ENCODE assay signal across 14 cellular contexts in the genomic region with DNA sequence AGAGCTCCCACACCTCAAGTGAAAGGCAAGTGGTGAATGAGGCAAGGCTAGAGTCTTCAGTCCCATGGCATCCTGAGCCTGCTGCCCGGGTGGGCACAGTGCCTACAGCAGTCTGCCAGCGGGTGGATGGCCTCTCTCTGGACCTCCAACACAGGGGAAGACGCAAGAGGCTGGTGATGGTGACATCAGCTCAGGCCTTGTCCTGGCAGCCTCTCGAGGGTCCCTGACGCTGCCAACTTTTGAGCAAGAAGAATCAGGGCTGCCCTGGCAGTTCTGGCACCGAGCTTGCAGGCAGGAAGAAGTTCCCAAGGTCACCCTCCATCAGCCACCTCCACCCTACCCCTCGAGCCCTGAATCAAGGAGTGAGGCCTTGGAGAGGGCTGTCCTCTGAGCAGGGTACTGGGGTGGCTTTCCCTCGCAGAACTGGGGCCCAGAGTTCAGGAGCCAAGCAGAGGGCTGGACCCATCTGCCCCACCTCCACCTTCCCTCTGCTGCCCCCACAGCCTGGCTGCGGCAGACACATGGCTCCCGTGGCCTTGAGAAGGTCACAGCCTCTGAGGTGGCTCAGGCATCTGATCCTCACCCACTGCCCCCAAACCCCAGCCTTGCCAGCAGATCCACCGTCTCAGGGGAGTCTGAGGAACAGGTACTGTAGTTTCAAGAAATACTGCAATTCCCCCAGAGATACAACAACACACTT. TPM values are rescaled to one million over a fixed set of nuclear protein-coding genes. Genes with fewer than 3 reads are reported as not detected.
DNase-seq lines count a peak whose midpoint lies in the region; ATAC-seq and TF ChIP-seq lines count a peak whose summit lies in the region.
"Had no signal": no experiment of that assay in that cellular context is flagged by ENCODE, and none has a peak within 500 bp of the region (broad histone marks: within the 10 kb centered on the region; RNA-seq: fewer than 3 reads in every experiment).

No MANE protein-coding gene starts in this region.

- no peak overlapping the region for H3K4ac ChIP-seq in trophoblast cell (ENCODE audit: low read depth, low read length)

- no peak overlapping the region for H2AK5ac ChIP-seq in trophoblast cell (ENCODE audit: low read length)

- H3K4me2 ChIP-seq in trophoblast cell (ENCODE audit: low read length): no peak overlapping the region

- H3K36me3 Mint-ChIP-seq in CD14-positive monocyte: no peaks in the 10 kb centered on the region
- H3K36me3 Mint-ChIP-seq: T-cell had no signal

- no peaks in the 10 kb centered on the region for H3K79me2 ChIP-seq in trophoblast cell (ENCODE audit: control insufficient read depth, insufficient read depth, low read length, poor library complexity)

- TF ChIP-seq POLR2A in transverse colon (IDR thresholded peaks at IDR 0.05): no peak

- no peak overlapping the region for H3K9ac ChIP-seq in trophoblast cell (ENCODE audit: low read length)

- intact Hi-C loops in CD14-positive monocyte (cut with micrococcal nuclease): no loop called here
- intact Hi-C loops in cardiac septum (cut with DNase I): loop anchor here (5.0 kb wide), 1 partner anchor 156 kb away; a partner anchor contains a TSS
- intact Hi-C loops in transverse colon (cut with DNase I; ENCODE audit: low total_unique reads): no loop called here

- H3K79me1 ChIP-seq in trophoblast cell (ENCODE audit: low read length): no peaks in the 10 kb centered on the region

- H2AFZ ChIP-seq in trophoblast cell (ENCODE audit: insufficient read depth, low read length, poor library complexity): no peak overlapping the region

- peaks cover 5% of the 10 kb centered on the region for H3K36me3 ChIP-seq in WERI-Rb-1
- no peaks in the 10 kb centered on the region for H3K36me3 ChIP-seq in trophoblast cell (ENCODE audit: control insufficient read depth in 1 of 2, insufficient read depth in 2 of 2, low read length in 2 of 2)
- no peaks in the 10 kb centered on the region for H3K36me3 ChIP-seq in transverse colon
- H3K36me3 ChIP-seq: left lung had no signal

- H3K27me3 Mint-ChIP-seq in CD14-positive monocyte (ENCODE audit: low read depth in 3 of 3): peaks cover 29 to 46% (median 32%) of the 10 kb centered on the region in 3 donors

- no peak overlapping the region for H3K14ac ChIP-seq in trophoblast cell (ENCODE audit: low read length)

- no peak overlapping the region for H3K27ac ChIP-seq in WERI-Rb-1
- H3K27ac ChIP-seq in trophoblast cell (ENCODE audit: low read depth, low read length): no peak overlapping the region
- H3K27ac ChIP-seq in transverse colon: no peak overlapping the region
- H3K27ac ChIP-seq: left lung had no signal

- no peak overlapping the region for H2BK5ac ChIP-seq in trophoblast cell (ENCODE audit: low read depth, low read length, poor library complexity)

- no peak overlapping the region for H3K27ac Mint-ChIP-seq in CD14-positive monocyte
- H3K27ac Mint-ChIP-seq: T-cell had no signal

- H3K18ac ChIP-seq in trophoblast cell (ENCODE audit: low read length): no peak overlapping the region

- H4K12ac ChIP-seq in trophoblast cell (ENCODE audit: low read depth, low read length): peak overlapping the region; percentile 31

- no peak overlapping the region for H2BK120ac ChIP-seq in trophoblast cell (ENCODE audit: insufficient read depth, low read length, poor library complexity)

- H3K4me3 ChIP-seq in WERI-Rb-1 (ENCODE audit: low read depth, low read length): no peak overlapping the region
- no peak overlapping the region for H3K4me3 ChIP-seq in trophoblast cell (ENCODE audit: low read depth, low read length)
- no peak overlapping the region for H3K4me3 ChIP-seq in transverse colon
- H3K4me3 ChIP-seq: left lung had no signal

- H3K27me3 ChIP-seq in WERI-Rb-1 (ENCODE audit: insufficient read depth, low read depth, severe bottlenecking) (no peaks in the 10 kb centered on the region), trophoblast cell (ENCODE audit: insufficient read depth, low read length) (peaks cover 3% of the 10 kb centered on the region), transverse colon (peaks cover 88% of the 10 kb centered on the region)

- H3K4me1 ChIP-seq in trophoblast cell (ENCODE audit: control insufficient read depth in 1 of 2, insufficient read depth in 2 of 2, low read length in 2 of 2): peaks cover 0 to 5% of the 10 kb centered on the region in 2 experiments
- H3K4me1 ChIP-seq in transverse colon: peaks cover 0 to 6% (median 4%) of the 10 kb centered on the region in 4 donors

- H4K91ac ChIP-seq in trophoblast cell (ENCODE audit: low read depth, low read length): no peak overlapping the region

- H3K9me3 Mint-ChIP-seq in CD14-positive monocyte: peaks cover 0 to under 1% (median 0%) of the 10 kb centered on the region in 7 donors
- H3K9me3 Mint-ChIP-seq: T-cell had no signal

- TF ChIP-seq EP300 in transverse colon (IDR thresholded peaks at IDR 0.05; ENCODE audit: low read depth): no peak

- H3K4me1 Mint-ChIP-seq in CD14-positive monocyte: peaks cover 18% of the 10 kb centered on the region

- peak overlapping the region in 1 of 2 donors; percentile 88 for H3K4me3 Mint-ChIP-seq in CD14-positive monocyte
- H3K4me3 Mint-ChIP-seq: T-cell had no signal

- TF ChIP-seq CTCF in CD14-positive monocyte (IDR thresholded peaks at IDR 0.05): no peak
- 0 out of 2 replicates have a peak, but pooled peaks have one; percentile 35 for TF ChIP-seq CTCF in WERI-Rb-1 (IDR thresholded peaks at IDR 0.05; ENCODE audit: low read depth, low read length)
- TF ChIP-seq CTCF in transverse colon (IDR thresholded peaks at IDR 0.05): no peak

- H2BK12ac ChIP-seq in trophoblast cell (ENCODE audit: low read length): no peak overlapping the region

- H3K9me3 ChIP-seq in WERI-Rb-1 (ENCODE audit: severe bottlenecking) (no peaks in the 10 kb centered on the region), trophoblast cell (ENCODE audit: insufficient read depth, low read depth, low read length) (peaks cover 3% of the 10 kb centered on the region), transverse colon (no peaks in the 10 kb centered on the region)
- H3K9me3 ChIP-seq: left lung had no signal

- no peak for ATAC-seq in HG03045 (IDR thresholded peaks at IDR 0.05; ENCODE audit: unreplicated experiment)
- ATAC-seq: left lung, T-cell had no signal

- peak; percentile 29 for DNase-seq in CD14-positive monocyte (ENCODE audit: low spot score)
- DNase-seq in WERI-Rb-1: peak; percentile 48
- DNase-seq in cardiac septum (ENCODE audit: low spot score): peak; percentile 73
- DNase-seq in trophoblast cell: no peak
- no peak for DNase-seq in transverse colon
- no peak for DNase-seq in GDM1 (lab: John Stamatoyannopoulos, UW)
- no peak for DNase-seq in retina
- DNase-seq: cortex of kidney; foreskin melanocyte; left lung; occipital lobe; stimulated activated CD4-positive, alpha-beta T cell treated with anti-CD3 and anti-CD28 coated beads, Interleukin-4, amount 100 ng/mL, for 24 hours; T-cell had no signal

- no peak overlapping the region for H4K8ac ChIP-seq in trophoblast cell (ENCODE audit: low read depth, low read length)

- in situ Hi-C loops in transverse colon (cut with MboI; ENCODE audit: low pct_ligation_motif_present in 1 of 4, low pct_unique_long_range_greater_than_20kb in 1 of 4, low sequenced_read_pairs in 3 of 4): loop anchor here in 3 of 4 donors (25.0 kb wide), 2 partner anchors 151 to 426 kb away; a partner anchor contains a TSS

- WGBS in trophoblast cell (ENCODE audit: extremely low coverage, insufficient coverage, insufficient read length): no CpG with 5 or more reads among the region's 11 CpGs
- 61% methylated on average over 11 of the region's 11 CpGs; no CpG with 5 or more reads in 1 of the 2 donors for WGBS in transverse colon (ENCODE audit: low coverage in 1 of 2), 2 donors

- no peak overlapping the region for H3K23ac ChIP-seq in trophoblast cell (ENCODE audit: low read length)

RNA-seq across cellular contexts. Expression of a gene that starts 5.8 kb away (rescaled TPM):
- not detected for polyA plus RNA-seq in CD14-positive monocyte
- total RNA-seq in cardiac septum (2.7 TPM), transverse colon (10 to 100 TPM; 14.1 to 37.4 (median 28.8) TPM)
- polyA plus RNA-seq in trophoblast cell (2013): 2.7 and 3.0 TPM in 2 replicates

Comparison
In these comparisons a context has a peak if more than half of its experiments do, and no peak if none do; other contexts are left out.
1. DNase-seq: peak in CD14-positive monocyte (single experiment), WERI-Rb-1 (single experiment) and cardiac septum (single experiment); none in trophoblast cell (0 of 2), transverse colon (single experiment), GDM1 (single experiment) and retina (single experiment).